30 cellular contexts compared by ENCODE assay signal in genomic region chr21:38667466-38667865, GRCh38.
"Had no signal": no experiment of that assay in that cellular context is flagged by ENCODE, and none has a peak within 500 bp of the region (broad histone marks: within the 10 kb centered on the region; RNA-seq: fewer than 3 reads in every experiment).

No MANE protein-coding gene starts in this region.

- H3K9me3 ChIP-seq: Peyer's patch, SJCRH30, SK-N-SH had no signal

- H3K27ac Mint-ChIP-seq: activated B cell treated with CpG ODN at 0.5 μM for 24 hours; activated CD4-positive, alpha-beta memory T cell treated with anti-CD3 and anti-CD28 coated beads, Interleukin-2, amount 10 ng/mL, durations not matched to agents 7 days and 5 days; activated CD4-positive, alpha-beta T cell treated with anti-CD3 and anti-CD28 coated beads, Interleukin-2, amount 10 ng/mL, durations not matched to agents 24 days and 14 days; activated naive CD4-positive, alpha-beta T cell treated with anti-CD3 and anti-CD28 coated beads for 36 hours; activated naive CD8-positive, alpha-beta T cell; activated T-helper 17 cell treated with anti-CD3 and anti-CD28 coated beads, Interleukin-2, amount 50 U/mL, for 72 hours; brain; T-helper 1 cell treated with Interleukin-12 subunit alpha and Interleukin-12 subunit beta and Interleukin-4 antibody, amounts not matched to agents 30 μg/mL and 1 μg/mL, for 36 hours had no signal

- H3K4me1 ChIP-seq: SJCRH30 had no signal

- DNase-seq: activated B cell treated with CpG ODN at 0.5 μM for 24 hours; activated CD4-positive, alpha-beta memory T cell treated with anti-CD3 and anti-CD28 coated beads, Interleukin-2, amount 10 ng/mL, durations not matched to agents 7 days and 5 days; activated CD4-positive, alpha-beta T cell treated with anti-CD3 and anti-CD28 coated beads for 1 hour; activated CD4-positive, alpha-beta T cell treated with anti-CD3 and anti-CD28 coated beads, Interleukin-2, amount 10 ng/mL, durations not matched to agents 24 days and 14 days; activated gamma-delta T cell; activated naive CD4-positive, alpha-beta T cell treated with anti-CD3 and anti-CD28 coated beads for 36 hours; activated T-cell treated with anti-CD3 and anti-CD28 coated beads for 4 hours; activated T-cell treated with anti-CD3 and anti-CD28 coated beads, Interleukin-2, amount 50 U/mL, for 48 hours; amygdala; Kasumi-1; NCI-H1092 treated with DMSO at 0.1 percent for 48 hours; NCI-H1417 treated with DMSO at 0.1 percent for 48 hours; NCI-H1694; NCI-H2029 treated with DMSO at 0.1 percent for 48 hours; NCI-H345; NCI-H510A; NCI-H526 treated with DMSO at 0.1 percent for 48 hours; NCI-H82; Peyer's patch; Right ventricle myocardium superior; SJCRH30; SK-N-SH had no signal

- H3K4me3 Mint-ChIP-seq: activated B cell treated with CpG ODN at 0.5 μM for 24 hours; activated CD4-positive, alpha-beta memory T cell treated with anti-CD3 and anti-CD28 coated beads, Interleukin-2, amount 10 ng/mL, durations not matched to agents 7 days and 5 days; activated CD4-positive, alpha-beta T cell treated with anti-CD3 and anti-CD28 coated beads, Interleukin-2, amount 10 ng/mL, durations not matched to agents 24 days and 14 days; activated naive CD4-positive, alpha-beta T cell treated with anti-CD3 and anti-CD28 coated beads for 36 hours; activated naive CD8-positive, alpha-beta T cell; activated T-helper 17 cell treated with anti-CD3 and anti-CD28 coated beads, Interleukin-2, amount 50 U/mL, for 72 hours; brain; T-helper 1 cell treated with Interleukin-12 subunit alpha and Interleukin-12 subunit beta and Interleukin-4 antibody, amounts not matched to agents 30 μg/mL and 1 μg/mL, for 36 hours had no signal

- H3K4me1 Mint-ChIP-seq: activated B cell treated with CpG ODN at 0.5 μM for 24 hours; activated CD4-positive, alpha-beta memory T cell treated with anti-CD3 and anti-CD28 coated beads, Interleukin-2, amount 10 ng/mL, durations not matched to agents 7 days and 5 days; activated CD4-positive, alpha-beta T cell treated with anti-CD3 and anti-CD28 coated beads, Interleukin-2, amount 10 ng/mL, durations not matched to agents 24 days and 14 days; activated T-helper 17 cell treated with anti-CD3 and anti-CD28 coated beads, Interleukin-2, amount 50 U/mL, for 72 hours had no signal

- FAIRE-seq: astrocyte, K562 had no signal

- H3K4me3 ChIP-seq: cardiac muscle cell, K562, Peyer's patch, SJCRH30 had no signal

- H3K27me3 ChIP-seq: Peyer's patch, SJCRH30 had no signal

- H3K36me3 ChIP-seq: cardiac muscle cell, Peyer's patch, SJCRH30 had no signal

- H3K4me2 ChIP-seq: SK-N-SH had no signal

- H3K9ac ChIP-seq: SK-N-SH had no signal

- H3K27ac ChIP-seq: cardiac muscle cell, Peyer's patch, RWPE1, SJCRH30 had no signal

- ATAC-seq: activated T-helper 17 cell treated with anti-CD3 and anti-CD28 coated beads, Interleukin-2, amount 50 U/mL, for 72 hours; K562 had no signal

- H3K36me3 Mint-ChIP-seq: activated naive CD8-positive, alpha-beta T cell; brain had no signal

- H3K9me3 Mint-ChIP-seq: activated B cell treated with CpG ODN at 0.5 μM for 24 hours; activated CD4-positive, alpha-beta memory T cell treated with anti-CD3 and anti-CD28 coated beads, Interleukin-2, amount 10 ng/mL, durations not matched to agents 7 days and 5 days; activated CD4-positive, alpha-beta T cell treated with anti-CD3 and anti-CD28 coated beads, Interleukin-2, amount 10 ng/mL, durations not matched to agents 24 days and 14 days; activated naive CD4-positive, alpha-beta T cell treated with anti-CD3 and anti-CD28 coated beads for 36 hours; activated T-helper 17 cell treated with anti-CD3 and anti-CD28 coated beads, Interleukin-2, amount 50 U/mL, for 72 hours; T-helper 1 cell treated with Interleukin-12 subunit alpha and Interleukin-12 subunit beta and Interleukin-4 antibody, amounts not matched to agents 30 μg/mL and 1 μg/mL, for 36 hours had no signal
